ENCODE assay signal across 28 cellular contexts in genomic region chr2:120853294-120854013, GRCh38.
"Had no signal": no experiment of that assay in that cellular context is flagged by ENCODE, and none has a peak within 500 bp of the region (broad histone marks: within the 10 kb centered on the region; RNA-seq: fewer than 3 reads in every experiment).

No MANE protein-coding gene starts in this region.

- DNase-seq: activated CD4-positive, alpha-beta T cell treated with anti-CD3 and anti-CD28 coated beads for 4 hours; activated CD4-positive, alpha-beta T cell treated with anti-CD3 and anti-CD28 coated beads, Interleukin-2, amount 50 U/mL, for 4 hours; activated naive CD4-positive, alpha-beta T cell treated with anti-CD3 and anti-CD28 coated beads, Interleukin-2, amount 50 U/mL, for 16 hours; activated T-cell treated with anti-CD3 and anti-CD28 coated beads for 4 hours; activated T-cell treated with anti-CD3 and anti-CD28 coated beads, Interleukin-2, amount 50 U/mL, for 72 hours; amniotic stem cell; dermis blood vessel endothelial cell; effector CD4-positive, alpha-beta T cell; esophagus squamous epithelium; left ventricle myocardium inferior; mesendoderm; mucosa of descending colon; nephron progenitor cell; pancreas; psoas muscle; stimulated activated CD4-positive, alpha-beta T cell treated with anti-CD3 and anti-CD28 coated beads, Interleukin-4, amount 100 ng/mL, for 4 hours; stimulated activated CD8-positive, alpha-beta memory T cell treated with anti-CD3 and anti-CD28 coated beads, Interleukin-4, amount 100 ng/mL, for 48 hours; stimulated activated naive CD8-positive, alpha-beta T cell treated with anti-CD3 and anti-CD28 coated beads, Interleukin-15, amount 100 ng/mL, for 72 hours; substantia nigra had no signal

- ATAC-seq: activated T-cell treated with anti-CD3 and anti-CD28 coated beads, Interleukin-2, amount 50 U/mL, for 72 hours; mucosa of descending colon; pancreas; psoas muscle; stimulated activated memory B cell treated with anti-CD40 and anti-IgM and Interleukin-4, amounts not matched to agents 10 μg/mL and 1 μg/mL and 100 μg/mL, for 72 hours; stimulated activated naive CD8-positive, alpha-beta T cell treated with anti-CD3 and anti-CD28 coated beads, Interleukin-15, amount 100 ng/mL, for 72 hours had no signal

- H3K9me3 ChIP-seq: pancreas, psoas muscle had no signal

- H3K36me3 Mint-ChIP-seq: stimulated activated memory B cell treated with anti-CD40 and anti-IgM and Interleukin-4, amounts not matched to agents 10 μg/mL and 1 μg/mL and 100 μg/mL, for 72 hours had no signal

- H3K27me3 Mint-ChIP-seq: central memory CD8-positive, alpha-beta T cell; stimulated activated memory B cell treated with anti-CD40 and anti-IgM and Interleukin-4, amounts not matched to agents 10 μg/mL and 1 μg/mL and 100 μg/mL, for 72 hours; stimulated activated naive CD8-positive, alpha-beta T cell treated with anti-CD3 and anti-CD28 coated beads, Interleukin-15, amount 100 ng/mL, for 72 hours had no signal

- H3K4me1 Mint-ChIP-seq: central memory CD8-positive, alpha-beta T cell; stimulated activated memory B cell treated with anti-CD40 and anti-IgM and Interleukin-4, amounts not matched to agents 10 μg/mL and 1 μg/mL and 100 μg/mL, for 72 hours; stimulated activated naive CD8-positive, alpha-beta T cell treated with anti-CD3 and anti-CD28 coated beads, Interleukin-15, amount 100 ng/mL, for 72 hours had no signal

- H3K4me3 Mint-ChIP-seq: activated T-cell treated with anti-CD3 and anti-CD28 coated beads, Interleukin-2, amount 50 U/mL, for 72 hours; central memory CD8-positive, alpha-beta T cell; nephron progenitor cell; stimulated activated memory B cell treated with anti-CD40 and anti-IgM and Interleukin-4, amounts not matched to agents 10 μg/mL and 1 μg/mL and 100 μg/mL, for 72 hours; stimulated activated naive CD8-positive, alpha-beta T cell treated with anti-CD3 and anti-CD28 coated beads, Interleukin-15, amount 100 ng/mL, for 72 hours; type B pancreatic cell had no signal

- H3K27ac ChIP-seq: breast epithelium, epithelial cell of prostate, esophagus squamous epithelium, left ventricle myocardium inferior, pancreas, psoas muscle, right atrium auricular region, skin epidermis, vagina had no signal

- H3K27ac Mint-ChIP-seq: activated T-cell treated with anti-CD3 and anti-CD28 coated beads, Interleukin-2, amount 50 U/mL, for 72 hours; nephron progenitor cell; stimulated activated memory B cell treated with anti-CD40 and anti-IgM and Interleukin-4, amounts not matched to agents 10 μg/mL and 1 μg/mL and 100 μg/mL, for 72 hours; stimulated activated naive CD8-positive, alpha-beta T cell treated with anti-CD3 and anti-CD28 coated beads, Interleukin-15, amount 100 ng/mL, for 72 hours; type B pancreatic cell had no signal

- H3K27me3 ChIP-seq: breast epithelium, pancreas, right atrium auricular region, vagina had no signal

- H3K9me3 Mint-ChIP-seq: type B pancreatic cell had no signal

- H3K4me3 ChIP-seq: breast epithelium, esophagus squamous epithelium, left ventricle myocardium inferior, lung, mucosa of descending colon, pancreas, psoas muscle, right atrium auricular region, skin epidermis, vagina had no signal

- H3K36me3 ChIP-seq: breast epithelium, esophagus squamous epithelium, left ventricle myocardium inferior, pancreas, right atrium auricular region, vagina had no signal

- H3K4me1 ChIP-seq: breast epithelium, left ventricle myocardium inferior, pancreas, psoas muscle had no signal
